ENCODE assay signal across 10 cellular contexts in genomic region chr11:76524919-76525318, GRCh38.
A peak's percentile ranks its signal among the peaks of the same experiment; 100 is the strongest.
DNase-seq lines count a peak whose midpoint lies in the region; ATAC-seq and TF ChIP-seq lines count a peak whose summit lies in the region.
"Had no signal": no experiment of that assay in that cellular context is flagged by ENCODE, and none has a peak within 500 bp of the region (broad histone marks: within the 10 kb centered on the region; RNA-seq: fewer than 3 reads in every experiment).

No MANE protein-coding gene starts in this region.

- H3K4me1 ChIP-seq in prostate gland (replicated peaks), result peaks cover 5% of the 10 kb centered on the region
- H3K4me1 ChIP-seq in transverse colon, result peaks cover 0 to 13% (median 4%) of the 10 kb centered on the region in 4 donors

- TF ChIP-seq POLR2A in erythroblast (IDR thresholded peaks at IDR 0.05; ENCODE audit: low read length) (no peak), prostate gland (IDR thresholded peaks at IDR 0.05) (no peak), transverse colon (IDR thresholded peaks at IDR 0.05) (no peak)

- no peaks in the 10 kb centered on the region for H3K36me3 ChIP-seq in prostate gland
- H3K36me3 ChIP-seq in transverse colon, result peaks cover 0 to 26% (median 9%) of the 10 kb centered on the region in 4 donors

- H3K9me3 ChIP-seq in prostate gland (no peaks in the 10 kb centered on the region), transverse colon (no peaks in the 10 kb centered on the region)
- H3K9me3 ChIP-seq: gastrocnemius medialis had no signal

- DNase-seq in GM03348 (ENCODE audit: low spot score) (peak; percentile 65), NCI-H460 (ENCODE audit: extremely low read depth, low read depth) (peak; percentile 7), erythroblast (lab: John Stamatoyannopoulos, UW) (peak; percentile 7 to 17), prostate gland (ENCODE audit: low spot score) (peak; percentile 62), transverse colon (no peak), kidney glomerular epithelial cell (lab: John Stamatoyannopoulos, UW) (no peak)
- DNase-seq: gastrocnemius medialis had no signal

- H3K4me3 ChIP-seq in prostate gland (no peak overlapping the region), transverse colon (no peak overlapping the region)
- H3K4me3 ChIP-seq: gastrocnemius medialis had no signal

- H3K27me3 ChIP-seq in prostate gland (replicated peaks; ENCODE audit: insufficient read depth) (no peaks in the 10 kb centered on the region), transverse colon (no peaks in the 10 kb centered on the region)
- H3K27me3 ChIP-seq: gastrocnemius medialis had no signal

- no peak overlapping the region for H3K27ac ChIP-seq in prostate gland
- H3K27ac ChIP-seq in transverse colon, result peak overlapping the region in 1 of 4 donors; percentile 29
- H3K27ac ChIP-seq: gastrocnemius medialis, KMS-11 had no signal

- intact Hi-C loops in prostate gland (cut with DNase I), result no loop called here
- intact Hi-C loops in transverse colon (cut with DNase I; ENCODE audit: low total_unique reads), result no loop called here

- TF ChIP-seq CTCF in prostate gland (IDR thresholded peaks at IDR 0.05) (no peak), transverse colon (IDR thresholded peaks at IDR 0.05) (no peak)

- no peak for TF ChIP-seq EP300 in transverse colon (IDR thresholded peaks at IDR 0.05; ENCODE audit: low read depth)

- 89% methylated on average over 1 of the region's 1 CpG for WGBS in prostate gland
- WGBS in transverse colon (ENCODE audit: low coverage in 1 of 2), 2 donors, result 95% methylated on average over 1 of the region's 1 CpG; no CpG with 5 or more reads in 1 of the 2 donors

- in situ Hi-C loops in transverse colon (cut with MboI; ENCODE audit: low pct_ligation_motif_present in 1 of 4, low pct_unique_long_range_greater_than_20kb in 1 of 4, low sequenced_read_pairs in 3 of 4), result no loop called here

- ATAC-seq in HG03378 (IDR thresholded peaks at IDR 0.05; ENCODE audit: unreplicated experiment) (no peak), GM21619 (IDR thresholded peaks at IDR 0.05; ENCODE audit: unreplicated experiment) (no peak)

Comparison
In these comparisons a context has a peak if more than half of its experiments do, and no peak if none do; other contexts are left out.
1. DNase-seq: peak in GM03348 (single experiment), NCI-H460 (single experiment), erythroblast (2 of 2) and prostate gland (single experiment); none in transverse colon (single experiment) and kidney glomerular epithelial cell (single experiment).